In genomic region chr19:43934055-43934984, GRCh38 we compare ENCODE assay signal across 8 cellular contexts. TPM values are rescaled to one million over a fixed set of nuclear protein-coding genes. Genes with fewer than 3 reads are reported as not detected.
DNase-seq lines count a peak whose midpoint lies in the region; ATAC-seq and TF ChIP-seq lines count a peak whose summit lies in the region.

No MANE protein-coding gene starts in this region.

- no peak for DNase-seq in activated T-cell treated with anti-CD3 and anti-CD28 coated beads, Interleukin-2, amount 50 U/mL, for 4 hours
- DNase-seq in activated T-cell treated with anti-CD3 and anti-CD28 coated beads, Interleukin-2, amount 50 U/mL, for 48 hours: no peak
- DNase-seq in SK-N-SH: peak; percentile 15
- no peak for DNase-seq in esophagus muscularis mucosa (ENCODE audit: extremely low spot score)
- no peak for DNase-seq in osteoblast (ENCODE audit: insufficient read length, low spot score, missing footprints)
- no peak for DNase-seq in NCI-H2227 (lab: John Stamatoyannopoulos, UW; ENCODE audit: unreplicated experiment)
- no peak for DNase-seq in posterior vena cava (ENCODE audit: low spot score)
- no peak for DNase-seq in NCI-H524 treated with DMSO at 0.1 percent for 48 hours (lab: John Stamatoyannopoulos, UW)

- peaks cover 3% of the 10 kb centered on the region for H3K9me3 Mint-ChIP-seq in activated T-cell treated with anti-CD3 and anti-CD28 coated beads, Interleukin-2, amount 50 U/mL, for 4 hours

- 0 out of 2 replicates have a peak, but pooled peaks cover under 1% of the 10 kb centered on the region for H3K9me3 ChIP-seq in SK-N-SH
- no peaks in the 10 kb centered on the region for H3K9me3 ChIP-seq in esophagus muscularis mucosa
- no peaks in the 10 kb centered on the region for H3K9me3 ChIP-seq in osteoblast (ENCODE audit: low read depth, low read length)

- POLR2A ChIA-PET in SK-N-SH (lab: Yijun Ruan, JAX): interaction anchor here (1.2 to 2.2 kb wide), 7 partner anchors 11 to 566 kb away, joined by 3 to 33 read pairs (median 9); partner anchors contain the start of genes ZNF180 and ZNF221

- H3K79me2 ChIP-seq in SK-N-SH (ENCODE audit: insufficient read depth) (peaks cover 22% of the 10 kb centered on the region), osteoblast (ENCODE audit: insufficient read depth, low read length) (peaks cover 13% of the 10 kb centered on the region)

- H3K36me3 ChIP-seq in SK-N-SH (replicated peaks in 1 of 2; ENCODE audit: control insufficient read depth in 1 of 2, insufficient read depth in 2 of 2, low read length in 1 of 2) (peaks cover 37 to 40% of the 10 kb centered on the region in 2 experiments), esophagus muscularis mucosa (peaks cover 26 to 40% (median 39%) of the 10 kb centered on the region in 4 donors), osteoblast (ENCODE audit: insufficient read depth, low read length) (peaks cover 32% of the 10 kb centered on the region)

- 7% methylated on average over 15 of the region's 15 CpGs for WGBS in SK-N-SH (ENCODE audit: low lambda C conversion rate)
- 12% methylated on average over 15 of the region's 15 CpGs for WGBS in esophagus muscularis mucosa

- H3K27ac ChIP-seq in SK-N-SH (ENCODE audit: low read depth in 2 of 2, low read length in 1 of 2): peak overlapping the region; percentile 88 to 90
- H3K27ac ChIP-seq in esophagus muscularis mucosa (replicated peaks in 1 of 4): peak overlapping the region; percentile 80 to 89 (median 84)
- peak overlapping the region; percentile 75 for H3K27ac ChIP-seq in osteoblast (ENCODE audit: low read depth, low read length)

- TF ChIP-seq RAD21 in SK-N-SH (IDR thresholded peaks at IDR 0.05; ENCODE audit: low read length): no peak

- H3K4me3 ChIP-seq in SK-N-SH (ENCODE audit: low read depth in 2 of 2, low read length in 1 of 2) (peak overlapping the region; percentile 88 to 93), esophagus muscularis mucosa (peak overlapping the region; percentile 62 to 66 (median 66)), osteoblast (ENCODE audit: insufficient read depth, low read length) (peak overlapping the region; percentile 95)

- H2AFZ ChIP-seq in SK-N-SH (ENCODE audit: low read depth) (peak overlapping the region; percentile 98), osteoblast (ENCODE audit: low read length) (peak overlapping the region; percentile 100)

- H3F3A ChIP-seq in SK-N-SH (replicated peaks; ENCODE audit: insufficient read depth): peaks cover 17% of the 10 kb centered on the region

- H3K36me3 Mint-ChIP-seq in activated T-cell treated with anti-CD3 and anti-CD28 coated beads, Interleukin-2, amount 50 U/mL, for 4 hours (ENCODE audit: insufficient read depth): peaks cover 34% of the 10 kb centered on the region

- H3K27me3 Mint-ChIP-seq in activated T-cell treated with anti-CD3 and anti-CD28 coated beads, Interleukin-2, amount 50 U/mL, for 4 hours (ENCODE audit: low read depth): no peaks in the 10 kb centered on the region

- H3K27me3 ChIP-seq in SK-N-SH (ENCODE audit: insufficient read depth): no peaks in the 10 kb centered on the region
- H3K27me3 ChIP-seq in esophagus muscularis mucosa: no peaks in the 10 kb centered on the region
- H3K27me3 ChIP-seq in osteoblast (ENCODE audit: insufficient read depth, low read length): no peaks in the 10 kb centered on the region

- TF ChIP-seq EP300 in SK-N-SH (IDR thresholded peaks at IDR 0.05; ENCODE audit: borderline replicate concordance in 1 of 2, low read depth in 1 of 2, low read length in 1 of 2): no peak
- no peak for TF ChIP-seq EP300 in esophagus muscularis mucosa (IDR thresholded peaks at IDR 0.05)

- peak overlapping the region; percentile 82 for H3K9ac ChIP-seq in SK-N-SH

- TF ChIP-seq POLR2A in esophagus muscularis mucosa (IDR thresholded peaks at IDR 0.05; ENCODE audit: low read depth): no peak

- TF ChIP-seq CTCF in SK-N-SH (IDR thresholded peaks at IDR 0.05): peak; percentile 15
- TF ChIP-seq CTCF in esophagus muscularis mucosa (IDR thresholded peaks at IDR 0.05): no peak
- TF ChIP-seq CTCF in osteoblast (IDR thresholded peaks at IDR 0.05; ENCODE audit: extremely low read depth, low read depth, low read length): peak; percentile 9

- peaks cover 19% of the 10 kb centered on the region for H3K4me1 Mint-ChIP-seq in activated T-cell treated with anti-CD3 and anti-CD28 coated beads, Interleukin-2, amount 50 U/mL, for 4 hours (ENCODE audit: low read depth)

- H3K4me2 ChIP-seq in SK-N-SH (peak overlapping the region; percentile 74), osteoblast (ENCODE audit: insufficient read depth, low read length) (peak overlapping the region; percentile 93)

- ATAC-seq in activated T-cell treated with anti-CD3 and anti-CD28 coated beads, Interleukin-2, amount 50 U/mL, for 4 hours: no peak

- H3K4me1 ChIP-seq in SK-N-SH (ENCODE audit: control insufficient read depth in 1 of 2, insufficient read depth in 2 of 2, low read depth in 1 of 2, low read length in 1 of 2): no peaks in the 10 kb centered on the region; a peak in 3 of 4 replicates
- peaks cover 16 to 24% (median 18%) of the 10 kb centered on the region in 4 donors for H3K4me1 ChIP-seq in esophagus muscularis mucosa
- H3K4me1 ChIP-seq in osteoblast (ENCODE audit: insufficient read depth, low read length): peaks cover 12% of the 10 kb centered on the region

- intact Hi-C loops in esophagus muscularis mucosa (cut with DNase I) (loop anchor here (10.0 kb wide), 1 partner anchor 50 kb away; the partner anchor contains the start of gene ZNF155), posterior vena cava (cut with DNase I) (no loop called here)

- CTCF ChIA-PET in SK-N-SH (lab: Yijun Ruan, JAX): interaction anchor here (1.2 kb wide), 2 partner anchors 10 to 17 kb away, joined by 3 to 5 read pairs; partner anchors contain the start of gene ZNF221

- H4K20me1 ChIP-seq in SK-N-SH (ENCODE audit: insufficient read depth): no peaks in the 10 kb centered on the region
- no peaks in the 10 kb centered on the region for H4K20me1 ChIP-seq in osteoblast (ENCODE audit: insufficient read depth, low read length)

- H3K4me3 Mint-ChIP-seq in activated T-cell treated with anti-CD3 and anti-CD28 coated beads, Interleukin-2, amount 50 U/mL, for 4 hours: peak overlapping the region; percentile 93

- no peaks in the 10 kb centered on the region for H3K9me2 ChIP-seq in SK-N-SH

TF ChIP-seq in SK-N-SH, 30 proteins besides CTCF, POLR2A, EP300 and RAD21 (continues in another document):
- TF ChIP-seq NRF1 (IDR thresholded peaks at IDR 0.05; ENCODE audit: low read depth, low read length) (no peak), TCF12 (IDR thresholded peaks at IDR 0.05) (no peak), GABPA (IDR thresholded peaks at IDR 0.05; ENCODE audit: low read depth) (no peak), USF2 (IDR thresholded peaks at IDR 0.05; ENCODE audit: borderline replicate concordance, low read depth, low read length) (no peak), TAF1 (IDR thresholded peaks at IDR 0.05; ENCODE audit: borderline replicate concordance, low read depth, low read length) (no peak)

RNA-seq across cellular contexts. Expression of gene ZNF45, which starts 0.8 kb away (rescaled TPM):
- 1 to 10 TPM; 5.4 to 7.2 (median 5.7) TPM for total RNA-seq in activated T-cell treated with anti-CD3 and anti-CD28 coated beads, Interleukin-2, amount 50 U/mL, for 4 hours
- polyA plus RNA-seq in SK-N-SH (2012; rRNA removed): 9.7 and 14.3 TPM in 2 replicates
- polyA plus RNA-seq in SK-N-SH (2012; cell fraction: cytosol; rRNA removed): 10.6 and 11.7 TPM in 2 replicates
- polyA plus RNA-seq in SK-N-SH (2012; cell fraction: nucleus; rRNA removed): 13.2 and 27.7 TPM in 2 replicates
- 10 to 100 TPM; 10.1 to 13.1 (median 12.5) TPM for total RNA-seq in esophagus muscularis mucosa
- 15.6 and 22.7 TPM in 2 replicates for total RNA-seq in osteoblast
- 10 to 100 TPM; 11.5 to 14.4 TPM for total RNA-seq in posterior vena cava

RNA-seq across cellular contexts. Expression of gene ZNF221, which starts 16.7 kb away (rescaled TPM):
- total RNA-seq in activated T-cell treated with anti-CD3 and anti-CD28 coated beads, Interleukin-2, amount 50 U/mL, for 4 hours: under 1 TPM; 0.28 to 0.95 (median 0.63) TPM
- 0.64 and 1.7 TPM in 2 replicates for polyA plus RNA-seq in SK-N-SH (2012; rRNA removed)
- polyA plus RNA-seq in SK-N-SH (2012; cell fraction: cytosol; rRNA removed): 1.1 and 1.7 TPM in 2 replicates
- 1.1 and 1.3 TPM in 2 replicates for polyA plus RNA-seq in SK-N-SH (2012; cell fraction: nucleus; rRNA removed)
- total RNA-seq in esophagus muscularis mucosa (1 to 10 TPM; 3.5 to 7.1 (median 5.2) TPM), osteoblast (9.0 and 9.7 TPM in 2 replicates), posterior vena cava (1 to 10 TPM; 4.4 to 7.4 TPM)

RNA-seq across cellular contexts. Expression of gene ZNF155, which starts 49.7 kb away (rescaled TPM):
- total RNA-seq in activated T-cell treated with anti-CD3 and anti-CD28 coated beads, Interleukin-2, amount 50 U/mL, for 4 hours: 1 to 10 TPM; 2.4 to 4.2 (median 3.7) TPM
- polyA plus RNA-seq in SK-N-SH (2012; rRNA removed): 2.1 and 3.8 TPM in 2 replicates
- 2.0 and 2.2 TPM in 2 replicates for polyA plus RNA-seq in SK-N-SH (2012; cell fraction: cytosol; rRNA removed)
- 2.9 and 8.9 TPM in 2 replicates for polyA plus RNA-seq in SK-N-SH (2012; cell fraction: nucleus; rRNA removed)
- total RNA-seq in esophagus muscularis mucosa (1 to 10 TPM; 5.3 to 6.2 (median 5.9) TPM), osteoblast (6.5 and 10.0 TPM in 2 replicates), posterior vena cava (1 to 10 TPM; 5.0 to 6.7 TPM)

RNA-seq across cellular contexts. Expression of gene ZNF404, which starts 50.6 kb away (rescaled TPM):
- under 1 TPM; 0.22 to 0.51 (median 0.34) TPM for total RNA-seq in activated T-cell treated with anti-CD3 and anti-CD28 coated beads, Interleukin-2, amount 50 U/mL, for 4 hours
- polyA plus RNA-seq in SK-N-SH (2012; rRNA removed): 2.6 and 4.3 TPM in 2 replicates
- polyA plus RNA-seq in SK-N-SH (2012; cell fraction: cytosol; rRNA removed): 4.1 and 5.1 TPM in 2 replicates
- 4.4 and 7.0 TPM in 2 replicates for polyA plus RNA-seq in SK-N-SH (2012; cell fraction: nucleus; rRNA removed)
- total RNA-seq in esophagus muscularis mucosa: 1 to 10 TPM; 1.4 to 5.0 (median 3.5) TPM
- 1.5 and 2.9 TPM in 2 replicates for total RNA-seq in osteoblast
- 1 to 10 TPM; 2.1 to 3.4 TPM for total RNA-seq in posterior vena cava

Comparison
In these comparisons a context has a peak if more than half of its experiments do, and no peak if none do; other contexts are left out.
1. CTCF ChIP-seq: peak in SK-N-SH (single experiment) and osteoblast (single experiment); none in esophagus muscularis mucosa (0 of 3).
2. Peak in every context shown above with its lines, with median percentiles within 50 percentile points of each other: H3K27ac ChIP-seq and H3K4me3 ChIP-seq.